ENCODE assay signal across 17 cellular contexts in genomic region chr10:117699436-117700075, GRCh38.
DNase-seq lines count a peak whose midpoint lies in the region; ATAC-seq, FAIRE-seq and TF ChIP-seq lines count a peak whose summit lies in the region.
"Had no signal": no experiment of that assay in that cellular context is flagged by ENCODE, and none has a peak within 500 bp of the region (broad histone marks: within the 10 kb centered on the region; RNA-seq: fewer than 3 reads in every experiment).

No MANE protein-coding gene starts in this region.

- no peaks in the 10 kb centered on the region for H3K36me3 Mint-ChIP-seq in WTC11
- H3K36me3 Mint-ChIP-seq: CD4-positive, CD25-positive, alpha-beta regulatory T cell had no signal

- no peak for FAIRE-seq in pancreas (lab: Jason Lieb, UNC)
- FAIRE-seq: A549 had no signal

- H3F3A ChIP-seq in GM23248 (ENCODE audit: insufficient read depth) = 0 out of 2 replicates have a peak, but pooled peaks cover 6% of the 10 kb centered on the region

- DNase-seq in AG08395 (ENCODE audit: low spot score) (peak; percentile 72), GM23248 (peak; percentile 75), SJCRH30 (peak; percentile 16 to 51), kidney epithelial cell (ENCODE audit: low read depth) (peak; percentile 14), pancreas (no peak), NCI-H146 (lab: John Stamatoyannopoulos, UW) (no peak), WTC11 (ENCODE audit: low spot score) (no peak), DMS53 (lab: John Stamatoyannopoulos, UW) (no peak)
- DNase-seq: CD4-positive, CD25-positive, alpha-beta regulatory T cell; H9; NCI-H1092 treated with DMSO at 0.1 percent for 48 hours; NCI-H187; NCI-H446 treated with DMSO at 0.1 percent for 48 hours; NCI-H774; Peyer's patch; SHP77 had no signal

- H3K4me3 ChIP-seq in GM23248 (0 out of 2 replicates have a peak overlapping the region, but pooled peaks have one; percentile 9), SJCRH30 (no peak overlapping the region), kidney epithelial cell (ENCODE audit: low read depth, low read length) (no peak overlapping the region), pancreas (no peak overlapping the region)
- H3K4me3 ChIP-seq: A549, Peyer's patch had no signal

- no peak overlapping the region for H3K4me3 Mint-ChIP-seq in WTC11
- H3K4me3 Mint-ChIP-seq: CD4-positive, CD25-positive, alpha-beta regulatory T cell; H9 had no signal

- H3K27ac Mint-ChIP-seq in WTC11 = no peak overlapping the region
- H3K27ac Mint-ChIP-seq: CD4-positive, CD25-positive, alpha-beta regulatory T cell; H9 had no signal

- H3K9me3 ChIP-seq in GM23248 (ENCODE audit: low read depth) (no peaks in the 10 kb centered on the region), SJCRH30 (replicated peaks) (no peaks in the 10 kb centered on the region), pancreas (no peaks in the 10 kb centered on the region)
- H3K9me3 ChIP-seq: A549, Peyer's patch had no signal

- H3K4me2 ChIP-seq in GM23248 (ENCODE audit: unreplicated experiment) = peak overlapping the region; percentile 13
- H3K4me2 ChIP-seq: A549 had no signal

- intact Hi-C loops in pancreas (cut with DNase I) = no loop called here

- H3K27ac ChIP-seq in GM23248 (peak overlapping the region; percentile 71), SJCRH30 (no peak overlapping the region; the same call in 1 of the 2 replicates), pancreas (no peak overlapping the region)
- H3K27ac ChIP-seq: A549, Peyer's patch had no signal

- POLR2A ChIA-PET in WTC11 (lab: Charles Lee) = no interaction called here

- 49 to 61% methylated on average over 6 to 7 of the region's 7 CpGs for WGBS in GM23248 (ENCODE audit: low coverage in 1 of 2, low lambda C conversion rate in 2 of 2, missing lambda C conversion rate in 2 of 2), 2 experiments
- WGBS in pancreas, 2 donors = 63 to 69% methylated on average over 7 of the region's 7 CpGs

- CTCF ChIA-PET in WTC11 (lab: Charles Lee) = no interaction called here

- peaks cover 1% of the 10 kb centered on the region; the same call in 1 of the 2 replicates for H3K4me1 Mint-ChIP-seq in WTC11
- H3K4me1 Mint-ChIP-seq: CD4-positive, CD25-positive, alpha-beta regulatory T cell; H9 had no signal

- H3K27me3 Mint-ChIP-seq in WTC11 (ENCODE audit: low read depth) = no peaks in the 10 kb centered on the region; the same call in none of the 2 replicates

- in situ Hi-C loops in GM23248 (cut with MboI) = no loop called here

- H3K79me2 ChIP-seq in GM23248 (ENCODE audit: insufficient read depth) = no peaks in the 10 kb centered on the region

- H3K9me3 Mint-ChIP-seq in WTC11 = no peaks in the 10 kb centered on the region
- H3K9me3 Mint-ChIP-seq: H9 had no signal

- peak overlapping the region; percentile 52 for H3K9ac ChIP-seq in GM23248

- no peaks in the 10 kb centered on the region for H3K27me3 ChIP-seq in GM23248 (replicated peaks; ENCODE audit: insufficient read depth)
- H3K27me3 ChIP-seq in SJCRH30 = no peaks in the 10 kb centered on the region
- no peaks in the 10 kb centered on the region for H3K27me3 ChIP-seq in kidney epithelial cell (ENCODE audit: control insufficient read depth, insufficient read depth, low read length)
- no peaks in the 10 kb centered on the region for H3K27me3 ChIP-seq in pancreas
- H3K27me3 ChIP-seq: Peyer's patch had no signal

- no peak for TF ChIP-seq CTCF in kidney epithelial cell (IDR thresholded peaks at IDR 0.05; ENCODE audit: insufficient read depth, low read length, poor library complexity, severe bottlenecking)
- no peak for TF ChIP-seq CTCF in pancreas (IDR thresholded peaks at IDR 0.05)
- no peak for TF ChIP-seq CTCF in WTC11 (IDR thresholded peaks at IDR 0.05)

- no peak overlapping the region for H2AFZ ChIP-seq in GM23248

- ATAC-seq in pancreas (no peak), WTC11 (no peak)
- ATAC-seq: A549 had no signal

- no peaks in the 10 kb centered on the region for H4K20me1 ChIP-seq in GM23248 (ENCODE audit: insufficient read depth)

- H3K9me2 ChIP-seq in GM23248 (ENCODE audit: insufficient read depth) = no peaks in the 10 kb centered on the region

- H3K4me1 ChIP-seq in GM23248 (ENCODE audit: insufficient read depth) (peaks cover 7% of the 10 kb centered on the region), SJCRH30 (peaks cover 16% of the 10 kb centered on the region; the same call in 1 of the 2 replicates), pancreas (no peaks in the 10 kb centered on the region)
- H3K4me1 ChIP-seq: A549, Peyer's patch had no signal

- H3K36me3 ChIP-seq in GM23248 (ENCODE audit: low read depth) (no peaks in the 10 kb centered on the region), SJCRH30 (no peaks in the 10 kb centered on the region), kidney epithelial cell (ENCODE audit: control insufficient read depth, insufficient read depth, low read length) (no peaks in the 10 kb centered on the region), pancreas (no peaks in the 10 kb centered on the region)
- H3K36me3 ChIP-seq: Peyer's patch had no signal

TF ChIP-seq in WTC11, 78 proteins besides CTCF, POLR2A, EP300 and RAD21:
- TF ChIP-seq NFYB (CRISPR knock-in tag; conservative IDR thresholded peaks at IDR 0.05; ENCODE audit: low read depth) = no peak
- TF ChIP-seq GRHL2 (CRISPR knock-in tag; IDR thresholded peaks at IDR 0.05; ENCODE audit: insufficient replicate concordance, severe bottlenecking) = no peak
- no peak for TF ChIP-seq RELA (CRISPR knock-in tag; IDR thresholded peaks at IDR 0.05; ENCODE audit: borderline replicate concordance)
- no peak for TF ChIP-seq TEAD4 (CRISPR knock-in tag; IDR thresholded peaks at IDR 0.05)
- TF ChIP-seq PREB (CRISPR knock-in tag; IDR thresholded peaks at IDR 0.05; ENCODE audit: borderline replicate concordance) = no peak
- TF ChIP-seq ZNF263 (CRISPR knock-in tag; IDR thresholded peaks at IDR 0.05; ENCODE audit: low read depth) = no peak
- TF ChIP-seq ZNF416 (CRISPR knock-in tag; IDR thresholded peaks at IDR 0.05) = no peak
- no peak for TF ChIP-seq PRRX2 (CRISPR knock-in tag; IDR thresholded peaks at IDR 0.05)
- no peak for TF ChIP-seq RORB (CRISPR knock-in tag; IDR thresholded peaks at IDR 0.05)
- no peak for TF ChIP-seq TP53 (CRISPR knock-in tag; IDR thresholded peaks at IDR 0.05)
- TF ChIP-seq ATF1 (CRISPR knock-in tag; IDR thresholded peaks at IDR 0.05) = no peak
TF ChIP-seq in WTC11: peak in this region for 0.

Comparison
In these comparisons a context has a peak if more than half of its experiments do, and no peak if none do; other contexts are left out.
1. DNase-seq: peak in AG08395 (single experiment), GM23248 (single experiment), SJCRH30 (2 of 2) and kidney epithelial cell (single experiment); none in pancreas (0 of 6), NCI-H146 (single experiment), WTC11 (single experiment) and DMS53 (single experiment).